In genomic region chr13:112931028-112931934, GRCh38 we compare ENCODE assay signal across 1 cellular context.
A peak's percentile ranks its signal among the peaks of the same experiment; 100 is the strongest.
TF ChIP-seq lines count a peak whose summit lies in the region.

No MANE protein-coding gene starts in this region.

TF ChIP-seq in HepG2, 621 proteins besides CTCF, POLR2A, EP300 and RAD21 (continued from another document and continues in another):
- TF ChIP-seq, protein P1, sequence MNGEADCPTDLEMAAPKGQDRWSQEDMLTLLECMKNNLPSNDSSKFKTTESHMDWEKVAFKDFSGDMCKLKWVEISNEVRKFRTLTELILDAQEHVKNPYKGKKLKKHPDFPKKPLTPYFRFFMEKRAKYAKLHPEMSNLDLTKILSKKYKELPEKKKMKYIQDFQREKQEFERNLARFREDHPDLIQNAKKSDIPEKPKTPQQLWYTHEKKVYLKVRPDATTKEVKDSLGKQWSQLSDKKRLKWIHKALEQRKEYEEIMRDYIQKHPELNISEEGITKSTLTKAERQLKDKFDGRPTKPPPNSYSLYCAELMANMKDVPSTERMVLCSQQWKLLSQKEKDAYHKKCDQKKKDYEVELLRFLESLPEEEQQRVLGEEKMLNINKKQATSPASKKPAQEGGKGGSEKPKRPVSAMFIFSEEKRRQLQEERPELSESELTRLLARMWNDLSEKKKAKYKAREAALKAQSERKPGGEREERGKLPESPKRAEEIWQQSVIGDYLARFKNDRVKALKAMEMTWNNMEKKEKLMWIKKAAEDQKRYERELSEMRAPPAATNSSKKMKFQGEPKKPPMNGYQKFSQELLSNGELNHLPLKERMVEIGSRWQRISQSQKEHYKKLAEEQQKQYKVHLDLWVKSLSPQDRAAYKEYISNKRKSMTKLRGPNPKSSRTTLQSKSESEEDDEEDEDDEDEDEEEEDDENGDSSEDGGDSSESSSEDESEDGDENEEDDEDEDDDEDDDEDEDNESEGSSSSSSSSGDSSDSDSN (CRISPR knock-in tag; IDR thresholded peaks at IDR 0.05) = peak; percentile 39; the same call in 1 of the 2 replicates
- TF ChIP-seq EED (CRISPR knock-in tag; IDR thresholded peaks at IDR 0.05) (no peak), ZNF839 (CRISPR knock-in tag; IDR thresholded peaks at IDR 0.05; ENCODE audit: borderline replicate concordance) (0 out of 2 replicates have a peak, but pooled peaks have one; percentile 25), ISX (CRISPR knock-in tag; conservative IDR thresholded peaks at IDR 0.05) (no peak), FOXO4 (CRISPR knock-in tag; conservative IDR thresholded peaks at IDR 0.05) (no peak), MXD4 (CRISPR knock-in tag; IDR thresholded peaks at IDR 0.05) (no peak; the same call in 1 of the 2 replicates), POLR2AphosphoS2 (IDR thresholded peaks at IDR 0.05; ENCODE audit: low read depth, low read length) (no peak), PITX1 (CRISPR knock-in tag; IDR thresholded peaks at IDR 0.05) (no peak), LCORL (IDR thresholded peaks at IDR 0.05) (no peak), LCORL (CRISPR knock-in tag; IDR thresholded peaks at IDR 0.05) (peak; percentile 67; the same call in 1 of the 2 replicates), SETDB1 (CRISPR knock-in tag; IDR thresholded peaks at IDR 0.05; ENCODE audit: borderline replicate concordance) (no peak), ZNF609 (CRISPR knock-in tag; IDR thresholded peaks at IDR 0.05; ENCODE audit: borderline replicate concordance) (0 out of 2 replicates have a peak, but pooled peaks have one; percentile 27), STAG1 (CRISPR knock-in tag; IDR thresholded peaks at IDR 0.05) (peak; percentile 79), THYN1 (CRISPR knock-in tag; IDR thresholded peaks at IDR 0.05; ENCODE audit: borderline replicate concordance, low read depth) (no peak), SMYD3 (CRISPR knock-in tag; IDR thresholded peaks at IDR 0.05) (no peak), ZNF773 (CRISPR knock-in tag; IDR thresholded peaks at IDR 0.05; ENCODE audit: borderline replicate concordance) (no peak), TMF1 (CRISPR knock-in tag; IDR thresholded peaks at IDR 0.05; ENCODE audit: low read depth) (no peak), ZNF225 (CRISPR knock-in tag; IDR thresholded peaks at IDR 0.05) (peak; percentile 28; the same call in 1 of the 2 replicates), ZNF276 (CRISPR knock-in tag; IDR thresholded peaks at IDR 0.05; ENCODE audit: low read depth) (peak; percentile 75; the same call in 1 of the 2 replicates), ZIK1 (CRISPR knock-in tag; IDR thresholded peaks at IDR 0.05; ENCODE audit: borderline replicate concordance, low read depth) (no peak), ZSCAN22 (CRISPR knock-in tag; IDR thresholded peaks at IDR 0.05) (no peak), RFXAP (CRISPR knock-in tag; IDR thresholded peaks at IDR 0.05; ENCODE audit: borderline replicate concordance) (no peak), RXRA (CRISPR knock-in tag; IDR thresholded peaks at IDR 0.05) (no peak), ETV5 (CRISPR knock-in tag; IDR thresholded peaks at IDR 0.05; ENCODE audit: borderline replicate concordance) (peak; percentile 10; the same call in 1 of the 2 replicates), ZHX1 (CRISPR knock-in tag; IDR thresholded peaks at IDR 0.05; ENCODE audit: low read depth) (no peak)
- TF ChIP-seq, protein P2, sequence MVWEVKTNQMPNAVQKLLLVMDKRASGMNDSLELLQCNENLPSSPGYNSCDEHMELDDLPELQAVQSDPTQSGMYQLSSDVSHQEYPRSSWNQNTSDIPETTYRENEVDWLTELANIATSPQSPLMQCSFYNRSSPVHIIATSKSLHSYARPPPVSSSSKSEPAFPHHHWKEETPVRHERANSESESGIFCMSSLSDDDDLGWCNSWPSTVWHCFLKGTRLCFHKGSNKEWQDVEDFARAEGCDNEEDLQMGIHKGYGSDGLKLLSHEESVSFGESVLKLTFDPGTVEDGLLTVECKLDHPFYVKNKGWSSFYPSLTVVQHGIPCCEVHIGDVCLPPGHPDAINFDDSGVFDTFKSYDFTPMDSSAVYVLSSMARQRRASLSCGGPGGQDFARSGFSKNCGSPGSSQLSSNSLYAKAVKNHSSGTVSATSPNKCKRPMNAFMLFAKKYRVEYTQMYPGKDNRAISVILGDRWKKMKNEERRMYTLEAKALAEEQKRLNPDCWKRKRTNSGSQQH (CRISPR knock-in tag; IDR thresholded peaks at IDR 0.05; ENCODE audit: low read depth) = no peak
- TF ChIP-seq, protein P3, sequence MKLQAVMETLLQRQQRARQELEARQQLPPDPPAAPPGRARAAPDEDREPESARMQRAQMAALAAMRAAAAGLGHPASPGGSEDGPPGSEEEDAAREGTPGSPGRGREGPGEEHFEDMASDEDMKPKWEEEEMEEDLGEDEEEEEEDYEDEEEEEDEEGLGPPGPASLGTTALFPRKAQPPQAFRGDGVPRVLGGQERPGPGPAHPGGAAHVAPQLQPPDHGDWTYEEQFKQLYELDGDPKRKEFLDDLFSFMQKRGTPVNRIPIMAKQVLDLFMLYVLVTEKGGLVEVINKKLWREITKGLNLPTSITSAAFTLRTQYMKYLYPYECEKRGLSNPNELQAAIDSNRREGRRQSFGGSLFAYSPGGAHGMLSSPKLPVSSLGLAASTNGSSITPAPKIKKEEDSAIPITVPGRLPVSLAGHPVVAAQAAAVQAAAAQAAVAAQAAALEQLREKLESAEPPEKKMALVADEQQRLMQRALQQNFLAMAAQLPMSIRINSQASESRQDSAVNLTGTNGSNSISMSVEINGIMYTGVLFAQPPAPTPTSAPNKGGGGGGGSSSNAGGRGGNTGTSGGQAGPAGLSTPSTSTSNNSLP (IDR thresholded peaks at IDR 0.05; ENCODE audit: low read depth, low read length) = no peak
- TF ChIP-seq, protein P4, sequence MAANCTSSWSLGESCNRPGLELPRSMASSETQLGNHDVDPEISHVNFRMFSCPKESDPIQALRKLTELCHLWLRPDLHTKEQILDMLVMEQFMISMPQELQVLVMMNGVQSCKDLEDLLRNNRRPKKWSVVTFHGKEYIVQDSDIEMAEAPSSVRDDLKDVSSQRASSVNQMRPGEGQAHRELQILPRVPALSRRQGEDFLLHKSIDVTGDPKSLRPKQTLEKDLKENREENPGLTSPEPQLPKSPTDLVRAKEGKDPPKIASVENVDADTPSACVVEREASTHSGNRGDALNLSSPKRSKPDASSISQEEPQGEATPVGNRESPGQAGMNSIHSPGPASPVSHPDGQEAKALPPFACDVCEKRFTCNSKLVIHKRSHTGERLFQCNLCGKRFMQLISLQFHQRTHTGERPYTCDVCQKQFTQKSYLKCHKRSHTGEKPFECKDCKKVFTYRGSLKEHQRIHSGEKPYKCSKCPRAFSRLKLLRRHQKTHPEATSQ (CRISPR knock-in tag; IDR thresholded peaks at IDR 0.05; ENCODE audit: borderline replicate concordance) = no peak
- TF ChIP-seq, protein P5, sequence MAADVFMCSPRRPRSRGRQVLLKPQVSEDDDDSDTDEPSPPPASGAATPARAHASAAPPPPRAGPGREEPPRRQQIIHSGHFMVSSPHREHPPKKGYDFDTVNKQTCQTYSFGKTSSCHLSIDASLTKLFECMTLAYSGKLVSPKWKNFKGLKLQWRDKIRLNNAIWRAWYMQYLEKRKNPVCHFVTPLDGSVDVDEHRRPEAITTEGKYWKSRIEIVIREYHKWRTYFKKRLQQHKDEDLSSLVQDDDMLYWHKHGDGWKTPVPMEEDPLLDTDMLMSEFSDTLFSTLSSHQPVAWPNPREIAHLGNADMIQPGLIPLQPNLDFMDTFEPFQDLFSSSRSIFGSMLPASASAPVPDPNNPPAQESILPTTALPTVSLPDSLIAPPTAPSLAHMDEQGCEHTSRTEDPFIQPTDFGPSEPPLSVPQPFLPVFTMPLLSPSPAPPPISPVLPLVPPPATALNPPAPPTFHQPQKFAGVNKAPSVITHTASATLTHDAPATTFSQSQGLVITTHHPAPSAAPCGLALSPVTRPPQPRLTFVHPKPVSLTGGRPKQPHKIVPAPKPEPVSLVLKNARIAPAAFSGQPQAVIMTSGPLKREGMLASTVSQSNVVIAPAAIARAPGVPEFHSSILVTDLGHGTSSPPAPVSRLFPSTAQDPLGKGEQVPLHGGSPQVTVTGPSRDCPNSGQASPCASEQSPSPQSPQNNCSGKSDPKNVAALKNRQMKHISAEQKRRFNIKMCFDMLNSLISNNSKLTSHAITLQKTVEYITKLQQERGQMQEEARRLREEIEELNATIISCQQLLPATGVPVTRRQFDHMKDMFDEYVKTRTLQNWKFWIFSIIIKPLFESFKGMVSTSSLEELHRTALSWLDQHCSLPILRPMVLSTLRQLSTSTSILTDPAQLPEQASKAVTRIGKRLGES (CRISPR knock-in tag; IDR thresholded peaks at IDR 0.05; ENCODE audit: borderline replicate concordance) = no peak
